Comparison of ENCODE assay signal across 15 cellular contexts in the genomic region with DNA sequence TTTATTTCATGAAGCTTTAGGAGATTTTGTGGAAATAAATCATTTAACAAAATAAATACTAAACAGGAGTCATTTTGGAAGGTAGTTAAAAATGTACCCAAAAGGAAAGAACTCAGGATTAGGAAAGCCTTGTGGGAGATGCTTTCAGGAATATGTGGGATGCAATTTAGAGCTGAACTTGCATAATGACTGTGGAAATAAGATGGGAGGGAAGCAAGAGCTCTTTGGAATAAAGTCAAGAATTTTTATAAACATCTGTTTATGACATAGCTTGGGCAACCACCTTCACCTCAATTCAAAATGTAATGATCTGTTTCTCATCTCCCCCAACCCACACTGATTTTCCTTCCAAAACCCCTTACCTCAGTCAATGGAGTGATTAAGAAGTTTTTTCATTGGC.
DNase-seq lines count a peak whose midpoint lies in the region; ATAC-seq and TF ChIP-seq lines count a peak whose summit lies in the region.
"Had no signal": no experiment of that assay in that cellular context is flagged by ENCODE, and none has a peak within 500 bp of the region (broad histone marks: within the 10 kb centered on the region; RNA-seq: fewer than 3 reads in every experiment).

No MANE protein-coding gene starts in this region.

- DNase-seq in AG08395 (ENCODE audit: low spot score) (peak; percentile 3), BJ (ENCODE audit: low read depth) (peak; percentile 18), epidermal melanocyte (ENCODE audit: insufficient read length, low spot score) (peak; percentile 18), fibroblast of pulmonary artery (ENCODE audit: low read depth) (peak; percentile 7), GM10266 (ENCODE audit: extremely low spot score) (no peak)
- DNase-seq: 8988T; AML-193; CD4-positive, CD25-positive, alpha-beta regulatory T cell; DMS79; HCEC 1CT; HFFc6 had no signal

- CTCF ChIA-PET in BJ (lab: Yijun Ruan, JAX) = no interaction called here

- ATAC-seq in GM18868 (IDR thresholded peaks at IDR 0.05; ENCODE audit: unreplicated experiment) (no peak), GM21528 (IDR thresholded peaks at IDR 0.05; ENCODE audit: low FRiP score, unreplicated experiment) (no peak)
- ATAC-seq: HepG2 had no signal

- POLR2A ChIA-PET in BJ (lab: Charles Lee) = no interaction called here

- H3K36me3 ChIP-seq in BJ (ENCODE audit: control insufficient read depth, insufficient read depth, low read length) = no peaks in the 10 kb centered on the region
- H3K36me3 ChIP-seq: BLaER1 treated with 17β-estradiol and CSF1 and Interleukin-3, amounts not matched to agents 10 nM and 100 nM had no signal

- no peaks in the 10 kb centered on the region for H3K27me3 ChIP-seq in BJ (ENCODE audit: control insufficient read depth, insufficient read depth, low read length)
- H3K27me3 ChIP-seq: BLaER1 treated with 17β-estradiol and CSF1 and Interleukin-3, amounts not matched to agents 10 nM and 100 nM had no signal

- TF ChIP-seq CTCF in BJ (IDR thresholded peaks at IDR 0.05; ENCODE audit: insufficient read depth, low read depth, low read length) (no peak), fibroblast of pulmonary artery (IDR thresholded peaks at IDR 0.05; ENCODE audit: low read length, missing control alignments) (no peak), GM10266 (IDR thresholded peaks at IDR 0.05; ENCODE audit: control insufficient read depth, insufficient read depth, low read depth, missing control alignments) (no peak)

- H3K4me3 ChIP-seq in BJ (ENCODE audit: low read depth, low read length) (no peak overlapping the region), fibroblast of pulmonary artery (replicated peaks; ENCODE audit: low read depth, low read length) (no peak overlapping the region)
- H3K4me3 ChIP-seq: BLaER1 treated with 17β-estradiol and CSF1 and Interleukin-3, amounts not matched to agents 10 nM and 100 nM had no signal
